11 cellular contexts compared by ENCODE assay signal in the genomic region with DNA sequence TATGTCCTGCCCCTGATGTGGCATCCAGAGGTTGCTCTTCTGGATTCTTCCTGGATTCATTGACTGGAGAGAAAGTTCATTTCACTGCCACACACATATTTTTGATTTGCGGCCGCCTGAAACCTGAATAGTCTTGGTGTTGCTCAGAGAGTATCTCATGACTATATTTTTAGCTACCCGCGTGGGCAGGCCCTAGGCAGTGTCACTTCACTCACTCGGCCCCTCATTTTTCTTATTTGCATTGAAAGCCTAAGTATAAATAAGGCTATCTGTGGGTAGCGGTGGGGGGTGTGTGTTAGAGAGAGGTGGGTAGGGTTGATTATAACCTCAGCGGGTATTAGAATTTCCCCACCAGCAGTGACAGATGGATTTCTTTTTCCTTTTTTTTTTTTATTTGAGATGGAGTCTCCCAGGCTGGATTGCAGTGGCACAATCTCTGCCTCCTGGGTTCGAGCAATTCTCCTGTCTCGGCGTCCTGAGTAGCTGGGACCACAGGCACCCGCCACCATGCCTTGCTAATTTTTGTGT.
DNase-seq lines count a peak whose midpoint lies in the region; ATAC-seq, FAIRE-seq and TF ChIP-seq lines count a peak whose summit lies in the region.
"Had no signal": no experiment of that assay in that cellular context is flagged by ENCODE, and none has a peak within 500 bp of the region (broad histone marks: within the 10 kb centered on the region; RNA-seq: fewer than 3 reads in every experiment).

No MANE protein-coding gene starts in this region.

- H3K4me3 ChIP-seq in pancreas = no peak overlapping the region
- H3K4me3 ChIP-seq: A549, MG63, SK-N-MC had no signal

- H3K27ac Mint-ChIP-seq in activated T-cell treated with anti-CD3 and anti-CD28 coated beads, Interleukin-2, amount 50 U/mL, for 24 hours = peak overlapping the region; percentile 42
- no peak overlapping the region for H3K27ac Mint-ChIP-seq in activated naive CD8-positive, alpha-beta T cell treated with anti-CD3 and anti-CD28 coated beads, Interleukin-2, amount 10 ng/mL, durations not matched to agents 7 days and 5 days
- H3K27ac Mint-ChIP-seq in type B pancreatic cell = peak overlapping the region; percentile 13

- POLR2A ChIA-PET in activated naive CD8-positive, alpha-beta T cell treated with anti-CD3 and anti-CD28 coated beads, Interleukin-2, amount 10 ng/mL, durations not matched to agents 7 days and 5 days (lab: Charles Lee) = interaction anchor here (0.9 kb wide), 1 partner anchor 112 kb away, joined by 3 read pairs; no protein-coding TSS in a partner anchor

- intact Hi-C loops in pancreas (cut with DNase I) = no loop called here

- peaks cover 13 to 18% (median 13%) of the 10 kb centered on the region in 3 donors for H3K4me1 ChIP-seq in pancreas

- WGBS in pancreas, 2 donors = 91 to 92% methylated on average over 11 of the region's 11 CpGs

- H3K27me3 Mint-ChIP-seq in activated T-cell treated with anti-CD3 and anti-CD28 coated beads, Interleukin-2, amount 50 U/mL, for 24 hours = no peaks in the 10 kb centered on the region
- no peaks in the 10 kb centered on the region for H3K27me3 Mint-ChIP-seq in activated T-cell treated with anti-CD3 and anti-CD28 coated beads, Interleukin-2, amount 50 U/mL, for 4 hours (ENCODE audit: low read depth)
- H3K27me3 Mint-ChIP-seq in activated naive CD8-positive, alpha-beta T cell treated with anti-CD3 and anti-CD28 coated beads, Interleukin-2, amount 10 ng/mL, durations not matched to agents 7 days and 5 days = no peaks in the 10 kb centered on the region
- no peaks in the 10 kb centered on the region for H3K27me3 Mint-ChIP-seq in type B pancreatic cell

- no peak for DNase-seq in activated T-cell treated with anti-CD3 and anti-CD28 coated beads, Interleukin-2, amount 50 U/mL, for 24 hours
- DNase-seq in activated T-cell treated with anti-CD3 and anti-CD28 coated beads, Interleukin-2, amount 50 U/mL, for 4 hours = no peak
- DNase-seq in activated naive CD8-positive, alpha-beta T cell treated with anti-CD3 and anti-CD28 coated beads, Interleukin-2, amount 10 ng/mL, durations not matched to agents 7 days and 5 days = no peak
- no peak for DNase-seq in type B pancreatic cell (ENCODE audit: extremely low spot score, unreplicated experiment)
- DNase-seq in pancreas = no peak
- DNase-seq in NK-92 (lab: John Stamatoyannopoulos, UW; ENCODE audit: unreplicated experiment) = no peak
- no peak for DNase-seq in GM19240 (ENCODE audit: insufficient read length, low spot score)
- DNase-seq: MG63 had no signal

- FAIRE-seq in pancreas (lab: Jason Lieb, UNC) = no peak
- FAIRE-seq: A549 had no signal

- H3K4me3 Mint-ChIP-seq in activated T-cell treated with anti-CD3 and anti-CD28 coated beads, Interleukin-2, amount 50 U/mL, for 24 hours = no peak overlapping the region
- no peak overlapping the region for H3K4me3 Mint-ChIP-seq in activated T-cell treated with anti-CD3 and anti-CD28 coated beads, Interleukin-2, amount 50 U/mL, for 4 hours
- peak overlapping the region; percentile 10 for H3K4me3 Mint-ChIP-seq in activated naive CD8-positive, alpha-beta T cell treated with anti-CD3 and anti-CD28 coated beads, Interleukin-2, amount 10 ng/mL, durations not matched to agents 7 days and 5 days
- H3K4me3 Mint-ChIP-seq in type B pancreatic cell = no peak overlapping the region

- no peaks in the 10 kb centered on the region for H3K9me3 Mint-ChIP-seq in activated T-cell treated with anti-CD3 and anti-CD28 coated beads, Interleukin-2, amount 50 U/mL, for 24 hours
- no peaks in the 10 kb centered on the region for H3K9me3 Mint-ChIP-seq in activated T-cell treated with anti-CD3 and anti-CD28 coated beads, Interleukin-2, amount 50 U/mL, for 4 hours
- no peaks in the 10 kb centered on the region for H3K9me3 Mint-ChIP-seq in activated naive CD8-positive, alpha-beta T cell treated with anti-CD3 and anti-CD28 coated beads, Interleukin-2, amount 10 ng/mL, durations not matched to agents 7 days and 5 days
- H3K9me3 Mint-ChIP-seq in type B pancreatic cell = no peaks in the 10 kb centered on the region

- no peak for TF ChIP-seq CTCF in type B pancreatic cell (conservative IDR thresholded peaks at IDR 0.05)
- no peak for TF ChIP-seq CTCF in pancreas (IDR thresholded peaks at IDR 0.05)

- ATAC-seq in activated T-cell treated with anti-CD3 and anti-CD28 coated beads, Interleukin-2, amount 50 U/mL, for 4 hours = no peak
- ATAC-seq in HG02852 (IDR thresholded peaks at IDR 0.05; ENCODE audit: unreplicated experiment) (peak; percentile 67), pancreas (no peak)
- no peak for ATAC-seq in activated naive CD8-positive, alpha-beta T cell treated with anti-CD3 and anti-CD28 coated beads, Interleukin-2, amount 10 ng/mL, durations not matched to agents 7 days and 5 days (ENCODE audit: low read depth)
- ATAC-seq: A549 had no signal

- H3K36me3 ChIP-seq in pancreas = no peaks in the 10 kb centered on the region
- H3K36me3 ChIP-seq: MG63 had no signal

- no peaks in the 10 kb centered on the region for H3K9me3 ChIP-seq in pancreas
- H3K9me3 ChIP-seq: A549, MG63 had no signal

- H3K27me3 ChIP-seq in pancreas = no peaks in the 10 kb centered on the region
- H3K27me3 ChIP-seq: MG63 had no signal

- H3K36me3 Mint-ChIP-seq in activated T-cell treated with anti-CD3 and anti-CD28 coated beads, Interleukin-2, amount 50 U/mL, for 24 hours (ENCODE audit: low read depth) = peaks cover 34% of the 10 kb centered on the region
- H3K36me3 Mint-ChIP-seq in activated T-cell treated with anti-CD3 and anti-CD28 coated beads, Interleukin-2, amount 50 U/mL, for 4 hours (ENCODE audit: insufficient read depth) = peaks cover 15% of the 10 kb centered on the region
- peaks cover 12% of the 10 kb centered on the region for H3K36me3 Mint-ChIP-seq in activated naive CD8-positive, alpha-beta T cell treated with anti-CD3 and anti-CD28 coated beads, Interleukin-2, amount 10 ng/mL, durations not matched to agents 7 days and 5 days
- no peaks in the 10 kb centered on the region for H3K36me3 Mint-ChIP-seq in type B pancreatic cell

- H3K27ac ChIP-seq in pancreas = no peak overlapping the region
- H3K27ac ChIP-seq: A549, SK-N-MC had no signal

- peaks cover 43% of the 10 kb centered on the region for H3K4me1 Mint-ChIP-seq in activated T-cell treated with anti-CD3 and anti-CD28 coated beads, Interleukin-2, amount 50 U/mL, for 24 hours (ENCODE audit: low read depth)
- peaks cover 42% of the 10 kb centered on the region for H3K4me1 Mint-ChIP-seq in activated T-cell treated with anti-CD3 and anti-CD28 coated beads, Interleukin-2, amount 50 U/mL, for 4 hours (ENCODE audit: low read depth)
- H3K4me1 Mint-ChIP-seq in activated naive CD8-positive, alpha-beta T cell treated with anti-CD3 and anti-CD28 coated beads, Interleukin-2, amount 10 ng/mL, durations not matched to agents 7 days and 5 days = peaks cover 30% of the 10 kb centered on the region
- peaks cover 42% of the 10 kb centered on the region for H3K4me1 Mint-ChIP-seq in type B pancreatic cell (ENCODE audit: unreplicated experiment)
